In the genomic region with DNA sequence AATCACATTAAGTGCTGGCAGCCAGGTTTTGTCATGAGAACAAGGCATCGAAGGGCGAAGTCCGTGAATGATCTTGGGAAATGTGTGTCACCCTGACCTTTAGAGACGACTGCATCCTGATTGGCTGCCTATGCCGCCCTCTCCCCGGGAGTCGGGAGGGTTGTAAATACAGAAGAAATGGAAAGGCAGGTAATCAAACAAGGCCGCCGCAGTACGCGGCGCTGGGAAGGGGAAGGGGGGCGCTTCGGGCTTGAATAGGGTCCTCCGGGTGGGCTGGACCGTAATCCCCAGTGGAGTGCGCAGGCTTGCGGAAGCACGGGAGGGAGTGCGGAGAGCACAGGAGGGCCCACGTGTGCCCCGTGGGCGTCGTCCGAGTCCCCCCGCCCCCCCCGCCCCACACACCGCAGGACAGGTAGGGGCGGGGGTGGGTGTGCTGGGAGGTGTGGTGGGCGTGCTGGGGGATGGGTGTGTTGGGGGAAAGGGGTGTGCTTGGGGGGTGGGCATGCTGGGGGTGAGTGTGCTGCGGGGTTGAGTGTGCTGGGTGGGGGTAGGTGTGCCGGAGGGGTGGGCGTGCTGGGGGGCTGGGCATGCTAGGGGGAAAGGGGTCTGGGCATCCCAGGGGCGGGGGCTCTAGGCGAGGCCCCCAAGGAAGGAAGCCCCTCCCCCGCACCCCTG, we compare ENCODE assay signal across 8 cellular contexts.
DNase-seq lines count a peak whose midpoint lies in the region; ATAC-seq and TF ChIP-seq lines count a peak whose summit lies in the region.

No MANE protein-coding gene starts in this region.

- no peak for TF ChIP-seq CTCF in WTC11 (IDR thresholded peaks at IDR 0.05)

- peak overlapping the region; percentile 47 for H3K27ac Mint-ChIP-seq in WTC11
- peak overlapping the region; percentile 94 for H3K27ac Mint-ChIP-seq in central memory CD8-positive, alpha-beta T cell (ENCODE audit: low read depth)

- no peaks in the 10 kb centered on the region for H3K27me3 ChIP-seq in BLaER1

- H3K27me3 Mint-ChIP-seq in WTC11 (ENCODE audit: low read depth), result peaks cover 7% of the 10 kb centered on the region
- H3K27me3 Mint-ChIP-seq in central memory CD8-positive, alpha-beta T cell, result no peaks in the 10 kb centered on the region

- peaks cover 22% of the 10 kb centered on the region for H3K9me3 Mint-ChIP-seq in WTC11
- no peaks in the 10 kb centered on the region for H3K9me3 Mint-ChIP-seq in central memory CD8-positive, alpha-beta T cell

- peak overlapping the region; percentile 82 for H3K9ac ChIP-seq in BLaER1

- peak overlapping the region; percentile 87 for H3K4me3 ChIP-seq in BLaER1

- peaks cover 28% of the 10 kb centered on the region for H3K36me3 Mint-ChIP-seq in WTC11
- H3K36me3 Mint-ChIP-seq in central memory CD8-positive, alpha-beta T cell (ENCODE audit: insufficient read depth), result peaks cover 3% of the 10 kb centered on the region

- H3K9me3 ChIP-seq in BLaER1, result no peaks in the 10 kb centered on the region

- POLR2A ChIA-PET in WTC11 (lab: Charles Lee), result interaction anchor here (1.0 kb wide), 1 partner anchor 9 kb away, joined by 7 read pairs; no protein-coding TSS in a partner anchor

- no peak; the same call in 1 of the 2 replicates for TF ChIP-seq RAD21 in Ishikawa (IDR thresholded peaks at IDR 0.05; ENCODE audit: low read depth)

- peak; percentile 55; the same call in 1 of the 2 replicates for TF ChIP-seq EP300 in Ishikawa (IDR thresholded peaks at IDR 0.05; ENCODE audit: borderline replicate concordance)

- DNase-seq in WTC11 (ENCODE audit: low spot score) (peak; percentile 62), left lobe of liver (ENCODE audit: low spot score) (peak; percentile 92), NCI-H2107 treated with DMSO at 0.1 percent for 48 hours (lab: John Stamatoyannopoulos, UW; ENCODE audit: unreplicated experiment) (no peak)
- no peak for DNase-seq in central memory CD8-positive, alpha-beta T cell (ENCODE audit: low spot score in 2 of 2)
- peak; percentile 33 to 54 for DNase-seq in stimulated activated CD4-positive, alpha-beta T cell treated with anti-CD3 and anti-CD28 coated beads, Interleukin-2, amount 100 ng/mL, for 48 hours

- peak overlapping the region; percentile 79 for H3K4me3 Mint-ChIP-seq in WTC11
- H3K4me3 Mint-ChIP-seq in central memory CD8-positive, alpha-beta T cell, result peak overlapping the region; percentile 94

- peaks cover 64% of the 10 kb centered on the region for H3K4me1 Mint-ChIP-seq in WTC11
- H3K4me1 Mint-ChIP-seq in central memory CD8-positive, alpha-beta T cell, result peaks cover 12% of the 10 kb centered on the region

- H3K36me3 ChIP-seq in BLaER1, result no peaks in the 10 kb centered on the region

- no peaks in the 10 kb centered on the region for H4K20me1 ChIP-seq in BLaER1

- peak overlapping the region; percentile 89 for H3K4me2 ChIP-seq in BLaER1

- CTCF ChIA-PET in WTC11 (lab: Charles Lee), result interaction anchor here (1.0 kb wide), 1 partner anchor 1072 kb away, joined by 4 read pairs; no protein-coding TSS in a partner anchor

- peak; percentile 4 for ATAC-seq in WTC11
- ATAC-seq in central memory CD8-positive, alpha-beta T cell (replicated peaks; ENCODE audit: extremely low read depth, poor library complexity, severe bottlenecking), result no peak
- peak; percentile 63 for ATAC-seq in left lobe of liver
- ATAC-seq in HG02798 (IDR thresholded peaks at IDR 0.05; ENCODE audit: poor library complexity, unreplicated experiment), result no peak

- peak overlapping the region; percentile 85 for H3K27ac ChIP-seq in BLaER1

- H3K4me1 ChIP-seq in BLaER1, result peaks cover 8% of the 10 kb centered on the region

TF ChIP-seq in Ishikawa, 13 proteins besides CTCF, POLR2A, EP300 and RAD21 (continues in another document):
- TF ChIP-seq FOXM1 (IDR thresholded peaks at IDR 0.05; ENCODE audit: borderline replicate concordance, low read depth) (peak; percentile 45; the same call in 1 of the 2 replicates), NFIC (IDR thresholded peaks at IDR 0.05) (no peak), TCF12 (IDR thresholded peaks at IDR 0.05; ENCODE audit: low read depth) (no peak), CREB1 (IDR thresholded peaks at IDR 0.05; ENCODE audit: low read depth) (no peak), EGR1 (IDR thresholded peaks at IDR 0.05) (peak; percentile 44; the same call in 1 of the 2 replicates), TEAD4 (IDR thresholded peaks at IDR 0.05) (no peak)
- TF ChIP-seq, protein P1, sequence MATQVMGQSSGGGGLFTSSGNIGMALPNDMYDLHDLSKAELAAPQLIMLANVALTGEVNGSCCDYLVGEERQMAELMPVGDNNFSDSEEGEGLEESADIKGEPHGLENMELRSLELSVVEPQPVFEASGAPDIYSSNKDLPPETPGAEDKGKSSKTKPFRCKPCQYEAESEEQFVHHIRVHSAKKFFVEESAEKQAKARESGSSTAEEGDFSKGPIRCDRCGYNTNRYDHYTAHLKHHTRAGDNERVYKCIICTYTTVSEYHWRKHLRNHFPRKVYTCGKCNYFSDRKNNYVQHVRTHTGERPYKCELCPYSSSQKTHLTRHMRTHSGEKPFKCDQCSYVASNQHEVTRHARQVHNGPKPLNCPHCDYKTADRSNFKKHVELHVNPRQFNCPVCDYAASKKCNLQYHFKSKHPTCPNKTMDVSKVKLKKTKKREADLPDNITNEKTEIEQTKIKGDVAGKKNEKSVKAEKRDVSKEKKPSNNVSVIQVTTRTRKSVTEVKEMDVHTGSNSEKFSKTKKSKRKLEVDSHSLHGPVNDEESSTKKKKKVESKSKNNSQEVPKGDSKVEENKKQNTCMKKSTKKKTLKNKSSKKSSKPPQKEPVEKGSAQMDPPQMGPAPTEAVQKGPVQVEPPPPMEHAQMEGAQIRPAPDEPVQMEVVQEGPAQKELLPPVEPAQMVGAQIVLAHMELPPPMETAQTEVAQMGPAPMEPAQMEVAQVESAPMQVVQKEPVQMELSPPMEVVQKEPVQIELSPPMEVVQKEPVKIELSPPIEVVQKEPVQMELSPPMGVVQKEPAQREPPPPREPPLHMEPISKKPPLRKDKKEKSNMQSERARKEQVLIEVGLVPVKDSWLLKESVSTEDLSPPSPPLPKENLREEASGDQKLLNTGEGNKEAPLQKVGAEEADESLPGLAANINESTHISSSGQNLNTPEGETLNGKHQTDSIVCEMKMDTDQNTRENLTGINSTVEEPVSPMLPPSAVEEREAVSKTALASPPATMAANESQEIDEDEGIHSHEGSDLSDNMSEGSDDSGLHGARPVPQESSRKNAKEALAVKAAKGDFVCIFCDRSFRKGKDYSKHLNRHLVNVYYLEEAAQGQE (IDR thresholded peaks at IDR 0.05; ENCODE audit: low read depth), result no peak
- TF ChIP-seq, protein P2, sequence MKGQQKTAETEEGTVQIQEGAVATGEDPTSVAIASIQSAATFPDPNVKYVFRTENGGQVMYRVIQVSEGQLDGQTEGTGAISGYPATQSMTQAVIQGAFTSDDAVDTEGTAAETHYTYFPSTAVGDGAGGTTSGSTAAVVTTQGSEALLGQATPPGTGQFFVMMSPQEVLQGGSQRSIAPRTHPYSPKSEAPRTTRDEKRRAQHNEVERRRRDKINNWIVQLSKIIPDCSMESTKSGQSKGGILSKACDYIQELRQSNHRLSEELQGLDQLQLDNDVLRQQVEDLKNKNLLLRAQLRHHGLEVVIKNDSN (IDR thresholded peaks at IDR 0.05), result peak; percentile 30; the same call in 1 of the 2 replicates

TF ChIP-seq in WTC11, 78 proteins besides CTCF, POLR2A, EP300 and RAD21:
- TF ChIP-seq ZNF263 (CRISPR knock-in tag; IDR thresholded peaks at IDR 0.05; ENCODE audit: low read depth), result no peak
- peak; percentile 53; the same call in 1 of the 2 replicates for TF ChIP-seq FOXK1 (CRISPR knock-in tag; IDR thresholded peaks at IDR 0.05)
- TF ChIP-seq TCF7 (CRISPR knock-in tag; IDR thresholded peaks at IDR 0.05; ENCODE audit: low read depth), result no peak
- peak; percentile 61; the same call in 1 of the 2 replicates for TF ChIP-seq ZNF423 (CRISPR knock-in tag; IDR thresholded peaks at IDR 0.05)
- TF ChIP-seq NFYB (CRISPR knock-in tag; conservative IDR thresholded peaks at IDR 0.05; ENCODE audit: low read depth), result peak; percentile 45; the same call in 1 of the 2 replicates
TF ChIP-seq in WTC11: peak in this region for 3.

Comparison
In these comparisons a context has a peak if more than half of its experiments do, and no peak if none do; other contexts are left out.
1. ATAC-seq: peak in WTC11 (single experiment) and left lobe of liver (single experiment); none in central memory CD8-positive, alpha-beta T cell (single experiment) and HG02798 (single experiment).
2. DNase-seq: peak in WTC11 (single experiment), left lobe of liver (single experiment) and stimulated activated CD4-positive, alpha-beta T cell treated with anti-CD3 and anti-CD28 coated beads, Interleukin-2, amount 100 ng/mL, for 48 hours (2 of 2); none in central memory CD8-positive, alpha-beta T cell (0 of 2) and NCI-H2107 treated with DMSO at 0.1 percent for 48 hours (single experiment).